In genomic region chr14:90383126-90383730, GRCh38 we compare ENCODE assay signal across 8 cellular contexts. TPM values are rescaled to one million over a fixed set of nuclear protein-coding genes. Genes with fewer than 3 reads are reported as not detected.
DNase-seq lines count a peak whose midpoint lies in the region; ATAC-seq and TF ChIP-seq lines count a peak whose summit lies in the region.

No MANE protein-coding gene starts in this region.

- no peaks in the 10 kb centered on the region for H3K9me3 ChIP-seq in colonic mucosa

- H3K27me3 ChIP-seq in colonic mucosa: no peaks in the 10 kb centered on the region
- H3K27me3 ChIP-seq in layer of hippocampus (ENCODE audit: control insufficient read depth, insufficient read depth, low read length): no peaks in the 10 kb centered on the region

- peak overlapping the region; percentile 76 to 89 for H3K9ac ChIP-seq in colonic mucosa (ENCODE audit: low read depth in 2 of 2, low read length in 2 of 2)

- peak; percentile 93 for ATAC-seq in GM19025 (IDR thresholded peaks at IDR 0.05; ENCODE audit: low read depth, unreplicated experiment)
- peak; percentile 91 for ATAC-seq in HG03342 (IDR thresholded peaks at IDR 0.05; ENCODE audit: unreplicated experiment)

- H3K27ac ChIP-seq in colonic mucosa: peak overlapping the region; percentile 99
- H3K27ac ChIP-seq in layer of hippocampus (ENCODE audit: low read depth, low read length): peak overlapping the region; percentile 99

- intact Hi-C loops in colonic mucosa (cut with DNase I): loop anchor here (2.0 to 10.0 kb wide), 2 partner anchors 14 to 372 kb away; partner anchors contain the start of gene CALM1

- no peaks in the 10 kb centered on the region for H3K36me3 ChIP-seq in colonic mucosa

- no peak for TF ChIP-seq CTCF in colonic mucosa (IDR thresholded peaks at IDR 0.05)

- H3K4me3 ChIP-seq in colonic mucosa: peak overlapping the region; percentile 43

- peak; percentile 97 to 98 for DNase-seq in AML-193 (lab: John Stamatoyannopoulos, UW)
- DNase-seq in NCI-H446 treated with DMSO at 0.1 percent for 48 hours (lab: John Stamatoyannopoulos, UW): peak; percentile 99
- DNase-seq in activated CD4-positive, alpha-beta T cell treated with anti-CD3 and anti-CD28 coated beads for 1 hour: peak; percentile 97
- peak; percentile 99 for DNase-seq in colonic mucosa
- DNase-seq in stimulated activated CD4-positive, alpha-beta T cell treated with anti-CD3 and anti-CD28 coated beads, Interleukin-1b, Interleukin-23, amount 100 ng/mL, for 4 hours (ENCODE audit: low read depth in 2 of 2): peak; percentile 94 to 95

- H3K4me1 ChIP-seq in colonic mucosa: peaks cover 19% of the 10 kb centered on the region

RNA-seq across cellular contexts. Expression of gene CALM1, which starts 13.6 kb away (rescaled TPM):
- 100 to 1,000 TPM; 676 to 714 TPM for total RNA-seq in colonic mucosa

RNA-seq across cellular contexts. Expression of gene NRDE2, which starts 51.5 kb away (rescaled TPM):
- 10 to 100 TPM; 14.7 to 22.1 TPM for total RNA-seq in colonic mucosa

Comparison
In these comparisons a context has a peak if more than half of its experiments do, and no peak if none do; other contexts are left out.
1. Peak in every context shown above with its lines: DNase-seq, ATAC-seq, H3K4me3 ChIP-seq and H3K27ac ChIP-seq.